10 cellular contexts compared by ENCODE assay signal in genomic region chr1:160401487-160401805, GRCh38. TPM values are rescaled to one million over a fixed set of nuclear protein-coding genes. Genes with fewer than 3 reads are reported as not detected.
A peak's percentile ranks its signal among the peaks of the same experiment; 100 is the strongest.
DNase-seq lines count a peak whose midpoint lies in the region; ATAC-seq and TF ChIP-seq lines count a peak whose summit lies in the region.
"Had no signal": no experiment of that assay in that cellular context is flagged by ENCODE, and none has a peak within 500 bp of the region (broad histone marks: within the 10 kb centered on the region; RNA-seq: fewer than 3 reads in every experiment).

No MANE protein-coding gene starts in this region.

- 27% methylated on average over 7 of the region's 7 CpGs for WGBS in urinary bladder

- no peak overlapping the region for H3K27ac ChIP-seq in cardiac muscle cell
- H3K27ac ChIP-seq in caudate nucleus (ENCODE audit: low read depth, low read length), result peak overlapping the region; percentile 28
- H3K27ac ChIP-seq in muscle layer of duodenum (ENCODE audit: low read length), result no peak overlapping the region
- H3K27ac ChIP-seq in urinary bladder (ENCODE audit: low read depth), result no peak overlapping the region

- no peak for ATAC-seq in left ventricle myocardium superior
- no peak for ATAC-seq in sciatic nerve

- H3K4me1 ChIP-seq in cardiac muscle cell (ENCODE audit: low read depth), result peaks cover 33% of the 10 kb centered on the region
- peaks cover 0 to 15% of the 10 kb centered on the region in 2 donors for H3K4me1 ChIP-seq in muscle layer of duodenum (ENCODE audit: control insufficient read depth in 1 of 2, insufficient read depth in 2 of 2, low read length in 2 of 2)
- H3K4me1 ChIP-seq in urinary bladder (ENCODE audit: insufficient read depth), result no peaks in the 10 kb centered on the region

- no peak for DNase-seq in cardiac muscle cell (ENCODE audit: low read depth in 1 of 2, low spot score in 1 of 2)
- DNase-seq in left ventricle myocardium superior, result no peak
- peak in 1 of 61 donors; percentile 16 for DNase-seq in caudate nucleus (lab: John Stamatoyannopoulos, UW)
- no peak for DNase-seq in sciatic nerve (ENCODE audit: low spot score)
- DNase-seq in foreskin fibroblast, result no peak
- DNase-seq in NK-92 treated with Interleukin-12 subunit alpha and Interleukin-12 subunit beta, amount 100 ng/mL, for 24 hours (lab: John Stamatoyannopoulos, UW), result no peak
- DNase-seq: CD4-positive, CD25-positive, alpha-beta regulatory T cell had no signal

- H3K9me3 ChIP-seq in cardiac muscle cell (ENCODE audit: low read depth), result no peaks in the 10 kb centered on the region
- H3K9me3 ChIP-seq in muscle layer of duodenum (ENCODE audit: control insufficient read depth in 1 of 2, low read length in 2 of 2), result no peaks in the 10 kb centered on the region

- H3K36me3 ChIP-seq in cardiac muscle cell (no peaks in the 10 kb centered on the region), muscle layer of duodenum (ENCODE audit: control insufficient read depth in 1 of 2, insufficient read depth in 2 of 2, low read length in 2 of 2) (no peaks in the 10 kb centered on the region), urinary bladder (ENCODE audit: insufficient read depth) (no peaks in the 10 kb centered on the region)

- intact Hi-C loops in left ventricle myocardium superior (cut with micrococcal nuclease) (no loop called here), sciatic nerve (cut with DNase I) (no loop called here)

- TF ChIP-seq CTCF in cardiac muscle cell (IDR thresholded peaks at IDR 0.05; ENCODE audit: low read depth, low read length) (no peak), foreskin fibroblast (IDR thresholded peaks at IDR 0.05; ENCODE audit: low read depth, low read length) (no peak)

- H3K27me3 ChIP-seq in cardiac muscle cell, result no peaks in the 10 kb centered on the region
- no peaks in the 10 kb centered on the region for H3K27me3 ChIP-seq in muscle layer of duodenum (ENCODE audit: low read depth, low read length)

- H3K4me3 ChIP-seq in cardiac muscle cell (peak overlapping the region; percentile 79), muscle layer of duodenum (ENCODE audit: low read depth in 1 of 2, low read length in 2 of 2) (peak overlapping the region; percentile 63 to 81), urinary bladder (ENCODE audit: low read depth, low read length) (peak overlapping the region; percentile 86), foreskin fibroblast (ENCODE audit: low read depth in 1 of 2, low read length in 2 of 2) (no peak overlapping the region)

RNA-seq across cellular contexts. Expression of gene VANGL2, which starts 1.1 kb away (rescaled TPM):
- total RNA-seq in cardiac muscle cell (14.1 and 24.6 TPM in 2 replicates), left ventricle myocardium superior (2.6 TPM), urinary bladder (4.1 TPM), sciatic nerve (7.1 TPM)
- polyA plus RNA-seq in cardiac muscle cell (15.2 and 22.0 TPM in 2 replicates), urinary bladder (7.6 TPM)
- total RNA-seq: dermis microvascular lymphatic vessel endothelial cell had no signal
- polyA plus RNA-seq: CD4-positive, CD25-positive, alpha-beta regulatory T cell had no signal

RNA-seq across cellular contexts. Expression of gene NHLH1, which starts 34.6 kb away (rescaled TPM):
- total RNA-seq in cardiac muscle cell (0.11 and 0.12 TPM in 2 replicates), left ventricle myocardium superior (not detected), urinary bladder (not detected), sciatic nerve (not detected)
- polyA plus RNA-seq in cardiac muscle cell (1.6 TPM in 1 of 2 replicates, not detected in the other), urinary bladder (0.05 TPM)
- total RNA-seq: CD4-positive, CD25-positive, alpha-beta regulatory T cell; dermis microvascular lymphatic vessel endothelial cell had no signal

RNA-seq across cellular contexts. Expression of gene NCSTN, which starts 58.3 kb away (rescaled TPM):
- total RNA-seq in cardiac muscle cell (55.4 and 65.8 TPM in 2 replicates), left ventricle myocardium superior (60.7 TPM), urinary bladder (45.4 TPM), sciatic nerve (64.7 TPM)
- polyA plus RNA-seq in cardiac muscle cell (97.8 and 113 TPM in 2 replicates), urinary bladder (57.5 TPM)

RNA-seq across cellular contexts. Expression of gene COPA, which starts 58.4 kb away (rescaled TPM):
- total RNA-seq in cardiac muscle cell (115 and 129 TPM in 2 replicates), left ventricle myocardium superior (93.0 TPM), urinary bladder (209 TPM), sciatic nerve (147 TPM)
- polyA plus RNA-seq in cardiac muscle cell (139 and 157 TPM in 2 replicates), urinary bladder (69.5 TPM)

Comparison
In these comparisons a context has a peak if more than half of its experiments do, and no peak if none do; other contexts are left out.
1. H3K4me3 ChIP-seq: peak in cardiac muscle cell (single experiment), muscle layer of duodenum (2 of 2) and urinary bladder (single experiment); none in foreskin fibroblast (0 of 2).